In the genomic region with DNA sequence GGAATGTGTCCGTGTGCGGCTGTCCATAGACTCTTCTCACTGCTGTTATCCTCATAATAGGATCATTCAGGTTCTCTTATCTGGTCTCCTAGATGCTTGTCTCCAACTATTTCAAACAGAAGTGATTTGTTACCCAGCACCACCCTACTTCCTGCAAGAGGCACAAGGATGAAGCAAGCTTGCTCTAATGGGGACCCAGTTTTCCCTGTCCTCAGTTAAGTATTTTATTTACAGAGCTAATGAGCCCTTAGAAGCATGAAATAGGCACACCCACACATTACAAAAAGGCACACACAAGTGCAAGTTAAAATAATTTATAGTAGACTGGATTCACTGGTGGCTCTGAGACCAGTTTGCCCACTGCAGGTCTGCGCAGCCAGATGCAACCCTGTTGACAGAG, we compare ENCODE assay signal across 14 cellular contexts.
"Had no signal": no experiment of that assay in that cellular context is flagged by ENCODE, and none has a peak within 500 bp of the region (broad histone marks: within the 10 kb centered on the region; RNA-seq: fewer than 3 reads in every experiment).

No MANE protein-coding gene starts in this region.

- H3K27ac ChIP-seq: hepatocyte, parathyroid adenoma, skin epidermis had no signal

- H3K9me3 Mint-ChIP-seq: activated T-cell treated with anti-CD3 and anti-CD28 coated beads, Interleukin-2, amount 50 U/mL, for 24 hours had no signal

- H3K27ac Mint-ChIP-seq: activated naive CD8-positive, alpha-beta T cell; activated T-cell treated with anti-CD3 and anti-CD28 coated beads, Interleukin-2, amount 50 U/mL, for 24 hours; endodermal cell; naive B cell had no signal

- H3K4me1 Mint-ChIP-seq: endodermal cell, naive B cell had no signal

- H3K36me3 Mint-ChIP-seq: activated naive CD8-positive, alpha-beta T cell; naive B cell had no signal

- H3K79me2 ChIP-seq: hepatocyte, parathyroid adenoma had no signal

- H3K4me3 ChIP-seq: hepatocyte, lung, skin epidermis had no signal

- H3K4me3 Mint-ChIP-seq: activated naive CD8-positive, alpha-beta T cell; activated T-cell treated with anti-CD3 and anti-CD28 coated beads, Interleukin-2, amount 50 U/mL, for 24 hours; endodermal cell; naive B cell had no signal

- H3K4me2 ChIP-seq: hepatocyte had no signal

- H3K27me3 Mint-ChIP-seq: naive B cell had no signal

- DNase-seq: activated CD4-positive, alpha-beta T cell treated with anti-CD3 and anti-CD28 coated beads, Interleukin-2, amount 50 U/mL, for 4 hours; activated CD4-positive, CD25-positive, alpha-beta regulatory T cell treated with anti-CD3 and anti-CD28 coated beads, Interleukin-2, amount 50 U/mL, for 72 hours; activated effector memory CD4-positive, alpha-beta T cell treated with Interleukin-2 at 50 U/mL for 16 hours; activated T-cell treated with anti-CD3 and anti-CD28 coated beads, Interleukin-2, amount 50 U/mL, for 24 hours; amygdala; erythroblast; kidney glomerular epithelial cell; naive B cell had no signal

- H2AFZ ChIP-seq: hepatocyte, parathyroid adenoma had no signal

- H3K4me1 ChIP-seq: parathyroid adenoma had no signal
